ENCODE assay signal across 8 cellular contexts in genomic region chr14:87049886-87050820, GRCh38.
DNase-seq lines count a peak whose midpoint lies in the region; ATAC-seq, FAIRE-seq and TF ChIP-seq lines count a peak whose summit lies in the region.

No MANE protein-coding gene starts in this region.

- no peak overlapping the region for H3K4me3 Mint-ChIP-seq in activated CD8-positive, alpha-beta T cell treated with anti-CD3 and anti-CD28 coated beads for 36 hours
- no peak overlapping the region for H3K4me3 Mint-ChIP-seq in activated CD8-positive, alpha-beta T cell treated with anti-CD3 and anti-CD28 coated beads, Interleukin-2, amount 10 ng/mL, durations not matched to agents 7 days and 5 days

- no peaks in the 10 kb centered on the region for H3K27me3 ChIP-seq in bronchial epithelial cell (ENCODE audit: control insufficient read depth, insufficient read depth, low read length)

- H3K9me3 Mint-ChIP-seq in activated CD8-positive, alpha-beta T cell treated with anti-CD3 and anti-CD28 coated beads for 36 hours: peaks cover 3% of the 10 kb centered on the region
- no peaks in the 10 kb centered on the region for H3K9me3 Mint-ChIP-seq in activated CD8-positive, alpha-beta T cell treated with anti-CD3 and anti-CD28 coated beads, Interleukin-2, amount 10 ng/mL, durations not matched to agents 7 days and 5 days (ENCODE audit: insufficient read depth)

- no peak for FAIRE-seq in bronchial epithelial cell (lab: Jason Lieb, UNC)

- CTCF ChIA-PET in activated CD8-positive, alpha-beta T cell treated with anti-CD3 and anti-CD28 coated beads for 36 hours (lab: Charles Lee): interaction anchor here (1.4 kb wide), 1 partner anchor 8 kb away, joined by 4 read pairs; no protein-coding TSS in a partner anchor
- CTCF ChIA-PET in activated CD8-positive, alpha-beta T cell treated with anti-CD3 and anti-CD28 coated beads, Interleukin-2, amount 10 ng/mL, durations not matched to agents 7 days and 5 days (lab: Charles Lee): no interaction called here
- CTCF ChIA-PET in GM10248 (lab: Yijun Ruan, JAX): interaction anchor here (1.0 to 1.4 kb wide), 2 partner anchors 8 to 20 kb away, joined by 3 read pairs; no protein-coding TSS in a partner anchor

- H3K36me3 ChIP-seq in bronchial epithelial cell (ENCODE audit: control insufficient read depth, insufficient read depth, low read length): no peaks in the 10 kb centered on the region

- H3K4me3 ChIP-seq in bronchial epithelial cell (ENCODE audit: low read depth, low read length): no peak overlapping the region

- H3K27ac Mint-ChIP-seq in activated CD8-positive, alpha-beta T cell treated with anti-CD3 and anti-CD28 coated beads for 36 hours: no peak overlapping the region
- no peak overlapping the region for H3K27ac Mint-ChIP-seq in activated CD8-positive, alpha-beta T cell treated with anti-CD3 and anti-CD28 coated beads, Interleukin-2, amount 10 ng/mL, durations not matched to agents 7 days and 5 days

- no peaks in the 10 kb centered on the region for H3K4me1 Mint-ChIP-seq in activated CD8-positive, alpha-beta T cell treated with anti-CD3 and anti-CD28 coated beads for 36 hours (ENCODE audit: low read depth)
- H3K4me1 Mint-ChIP-seq in activated CD8-positive, alpha-beta T cell treated with anti-CD3 and anti-CD28 coated beads, Interleukin-2, amount 10 ng/mL, durations not matched to agents 7 days and 5 days (ENCODE audit: low read depth): no peaks in the 10 kb centered on the region

- H3K27me3 Mint-ChIP-seq in activated CD8-positive, alpha-beta T cell treated with anti-CD3 and anti-CD28 coated beads for 36 hours: no peaks in the 10 kb centered on the region
- H3K27me3 Mint-ChIP-seq in activated CD8-positive, alpha-beta T cell treated with anti-CD3 and anti-CD28 coated beads, Interleukin-2, amount 10 ng/mL, durations not matched to agents 7 days and 5 days (ENCODE audit: low read depth): no peaks in the 10 kb centered on the region

- POLR2A ChIA-PET in activated CD8-positive, alpha-beta T cell treated with anti-CD3 and anti-CD28 coated beads for 36 hours (lab: Charles Lee): no interaction called here
- POLR2A ChIA-PET in activated CD8-positive, alpha-beta T cell treated with anti-CD3 and anti-CD28 coated beads, Interleukin-2, amount 10 ng/mL, durations not matched to agents 7 days and 5 days (lab: Charles Lee): no interaction called here
- POLR2A ChIA-PET in GM10248 (lab: Yijun Ruan, JAX): no interaction called here

- TF ChIP-seq CTCF in activated CD8-positive, alpha-beta T cell treated with anti-CD3 and anti-CD28 coated beads for 36 hours (IDR thresholded peaks at IDR 0.05): peak; percentile 36
- TF ChIP-seq CTCF in bronchial epithelial cell (IDR thresholded peaks at IDR 0.05; ENCODE audit: insufficient read depth, low read length, severe bottlenecking) (peak; percentile 60), GM10248 (IDR thresholded peaks at IDR 0.05; ENCODE audit: control extremely low read depth, extremely low read depth, low read depth, missing control alignments) (no peak)

- H3K36me3 Mint-ChIP-seq in activated CD8-positive, alpha-beta T cell treated with anti-CD3 and anti-CD28 coated beads for 36 hours (ENCODE audit: low read depth): no peaks in the 10 kb centered on the region
- no peaks in the 10 kb centered on the region for H3K36me3 Mint-ChIP-seq in activated CD8-positive, alpha-beta T cell treated with anti-CD3 and anti-CD28 coated beads, Interleukin-2, amount 10 ng/mL, durations not matched to agents 7 days and 5 days (ENCODE audit: low read depth)

- DNase-seq in activated CD8-positive, alpha-beta T cell treated with anti-CD3 and anti-CD28 coated beads for 36 hours: peak; percentile 9
- no peak for DNase-seq in activated CD8-positive, alpha-beta T cell treated with anti-CD3 and anti-CD28 coated beads, Interleukin-2, amount 10 ng/mL, durations not matched to agents 7 days and 5 days
- DNase-seq in NCI-H146 (lab: John Stamatoyannopoulos, UW) (peak; percentile 81), bronchial epithelial cell (ENCODE audit: low read depth) (peak; percentile 72), GM10248 (ENCODE audit: extremely low spot score) (no peak), NCI-H2196 (lab: John Stamatoyannopoulos, UW; ENCODE audit: unreplicated experiment) (no peak)
- peak; percentile 4 for DNase-seq in stimulated activated naive CD8-positive, alpha-beta T cell treated with anti-CD3 and anti-CD28 coated beads, Interleukin-15, Interleukin-2, amounts not matched to agents 100 U/mL and 50 U/mL, for 24 hours
- DNase-seq in stimulated activated CD4-positive, alpha-beta T cell treated with anti-CD3 and anti-CD28 coated beads, Interleukin-1b, Interleukin-23, amount 100 ng/mL, for 48 hours: no peak

- ATAC-seq in activated CD8-positive, alpha-beta T cell treated with anti-CD3 and anti-CD28 coated beads for 36 hours: no peak
- no peak for ATAC-seq in activated CD8-positive, alpha-beta T cell treated with anti-CD3 and anti-CD28 coated beads, Interleukin-2, amount 10 ng/mL, durations not matched to agents 7 days and 5 days
- ATAC-seq in stimulated activated naive CD8-positive, alpha-beta T cell treated with anti-CD3 and anti-CD28 coated beads, Interleukin-15, Interleukin-2, amounts not matched to agents 100 U/mL and 50 U/mL, for 24 hours: no peak

- intact Hi-C loops in activated CD8-positive, alpha-beta T cell treated with anti-CD3 and anti-CD28 coated beads for 36 hours (cut with micrococcal nuclease): no loop called here

Comparison
In these comparisons a context has a peak if more than half of its experiments do, and no peak if none do; other contexts are left out.
1. DNase-seq: peak in activated CD8-positive, alpha-beta T cell treated with anti-CD3 and anti-CD28 coated beads for 36 hours (single experiment), NCI-H146 (single experiment), bronchial epithelial cell (single experiment) and stimulated activated naive CD8-positive, alpha-beta T cell treated with anti-CD3 and anti-CD28 coated beads, Interleukin-15, Interleukin-2, amounts not matched to agents 100 U/mL and 50 U/mL, for 24 hours (single experiment); none in activated CD8-positive, alpha-beta T cell treated with anti-CD3 and anti-CD28 coated beads, Interleukin-2, amount 10 ng/mL, durations not matched to agents 7 days and 5 days (single experiment), GM10248 (single experiment), stimulated activated CD4-positive, alpha-beta T cell treated with anti-CD3 and anti-CD28 coated beads, Interleukin-1b, Interleukin-23, amount 100 ng/mL, for 48 hours (single experiment) and NCI-H2196 (single experiment).